ENCODE assay signal across 8 cellular contexts in the genomic region with DNA sequence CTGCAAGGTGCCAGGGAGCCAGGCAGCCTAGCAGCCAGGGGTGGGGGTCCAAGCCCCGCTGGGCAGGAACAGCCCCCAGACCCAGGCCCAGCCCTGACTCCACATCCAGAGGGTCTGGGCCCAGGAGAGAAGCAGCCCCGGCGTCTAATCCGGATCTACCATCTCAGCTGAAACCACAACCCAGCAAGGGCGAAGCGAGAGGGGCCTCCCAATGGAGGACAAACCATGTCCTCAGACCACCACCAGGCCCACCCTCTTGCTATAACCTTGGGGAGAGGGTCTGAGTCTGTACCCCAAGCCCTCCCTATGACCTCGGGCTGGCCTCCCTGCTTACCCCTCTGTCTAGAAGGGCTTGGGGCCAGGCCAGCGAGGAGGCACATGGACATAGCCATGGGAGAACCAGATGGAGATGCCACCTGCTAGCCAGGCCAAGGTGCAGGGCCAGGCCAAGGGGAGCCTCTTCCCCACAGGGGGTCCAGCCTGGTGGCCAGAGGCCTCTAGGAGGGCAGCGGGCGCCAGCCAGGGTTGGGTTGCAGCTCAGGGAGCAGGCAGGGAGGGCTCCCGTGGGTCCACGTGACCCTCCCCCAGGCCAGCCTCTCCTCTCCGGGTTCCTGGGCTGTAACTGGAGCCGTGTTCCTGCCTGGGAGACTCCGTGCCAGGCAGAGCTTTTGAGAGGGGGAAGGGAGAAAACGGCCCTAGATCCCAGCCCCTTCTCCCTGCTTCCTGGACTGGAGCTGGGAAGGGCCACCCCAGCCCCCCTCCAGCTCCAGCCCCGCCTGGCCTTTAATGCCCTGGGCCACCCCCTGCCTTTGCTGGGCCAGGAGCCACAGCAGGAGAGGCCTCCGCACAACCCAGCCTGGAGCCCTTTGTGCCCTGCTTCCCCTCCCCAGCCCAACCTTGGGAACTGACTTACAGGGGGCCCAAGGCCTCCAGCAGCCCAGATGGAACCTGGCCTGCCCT. TPM values are rescaled to one million over a fixed set of nuclear protein-coding genes. Genes with fewer than 3 reads are reported as not detected.
DNase-seq lines count a peak whose midpoint lies in the region; ATAC-seq and TF ChIP-seq lines count a peak whose summit lies in the region.

No MANE protein-coding gene starts in this region.

- intact Hi-C loops in adrenal gland (cut with DNase I): loop anchor here in 1 of 2 donors (5.0 kb wide), 2 partner anchors 183 to 463 kb away; no protein-coding TSS in a partner anchor

- H3K4me3 Mint-ChIP-seq in activated CD4-positive, alpha-beta T cell treated with anti-CD3 and anti-CD28 coated beads, Interleukin-2, amount 10 ng/mL, durations not matched to agents 7 days and 5 days: no peak overlapping the region
- no peak overlapping the region for H3K4me3 Mint-ChIP-seq in T-helper 2 cell treated with Interferon-gamma antibody and Interleukin-4, amounts not matched to agents 5 μg/mL and 100 μg/mL, for 36 hours

- no peak for TF ChIP-seq POLR2A in adrenal gland (IDR thresholded peaks at IDR 0.05)
- TF ChIP-seq POLR2A in suprapubic skin (IDR thresholded peaks at IDR 0.05): no peak

- peaks cover 25% of the 10 kb centered on the region for H3K27me3 Mint-ChIP-seq in activated CD4-positive, alpha-beta T cell treated with anti-CD3 and anti-CD28 coated beads, Interleukin-2, amount 10 ng/mL, durations not matched to agents 7 days and 5 days
- peaks cover 24% of the 10 kb centered on the region for H3K27me3 Mint-ChIP-seq in T-helper 2 cell treated with Interferon-gamma antibody and Interleukin-4, amounts not matched to agents 5 μg/mL and 100 μg/mL, for 36 hours (ENCODE audit: low read depth)

- H3K9me3 ChIP-seq in adrenal gland (replicated peaks in 1 of 3) (no peaks in the 10 kb centered on the region), suprapubic skin (no peaks in the 10 kb centered on the region)

- H3K36me3 ChIP-seq in adrenal gland (replicated peaks in 1 of 2) (no peaks in the 10 kb centered on the region), suprapubic skin (no peaks in the 10 kb centered on the region)

- no peaks in the 10 kb centered on the region for H3K9me3 Mint-ChIP-seq in activated CD4-positive, alpha-beta T cell treated with anti-CD3 and anti-CD28 coated beads, Interleukin-2, amount 10 ng/mL, durations not matched to agents 7 days and 5 days
- no peaks in the 10 kb centered on the region for H3K9me3 Mint-ChIP-seq in T-helper 2 cell treated with Interferon-gamma antibody and Interleukin-4, amounts not matched to agents 5 μg/mL and 100 μg/mL, for 36 hours

- CTCF ChIA-PET in activated CD4-positive, alpha-beta T cell treated with anti-CD3 and anti-CD28 coated beads, Interleukin-2, amount 10 ng/mL, durations not matched to agents 7 days and 5 days (lab: Charles Lee): interaction anchor here (1.0 kb wide), 1 partner anchor 166 kb away, joined by 3 read pairs; no protein-coding TSS in a partner anchor

- WGBS in adrenal gland, 4 donors: 61 to 88% (median 80%) methylated on average over 11 to 18 of the region's 18 CpGs
- 81% methylated on average over 9 of the region's 18 CpGs for WGBS in suprapubic skin

- no peak for TF ChIP-seq EP300 in suprapubic skin (IDR thresholded peaks at IDR 0.05)

- DNase-seq in activated CD4-positive, alpha-beta T cell treated with anti-CD3 and anti-CD28 coated beads, Interleukin-2, amount 10 ng/mL, durations not matched to agents 7 days and 5 days: no peak
- DNase-seq in activated CD4-positive, alpha-beta T cell treated with anti-CD3 and anti-CD28 coated beads, Interleukin-2, amount 50 U/mL, for 48 hours: no peak
- DNase-seq in adrenal gland (peak in 4 of 7 donors; percentile 12 to 41 (median 18)), left lobe of liver (ENCODE audit: low spot score) (peak; percentile 41), suprapubic skin (ENCODE audit: low spot score in 2 of 2) (peak; percentile 63 to 75)
- DNase-seq in T-helper 2 cell treated with Interferon-gamma antibody and Interleukin-4, amounts not matched to agents 5 μg/mL and 100 μg/mL, for 36 hours (ENCODE audit: low spot score): no peak

- H3K4me1 ChIP-seq in adrenal gland (replicated peaks in 1 of 2): peaks cover 24 to 28% of the 10 kb centered on the region in 2 donors
- H3K4me1 ChIP-seq in suprapubic skin: peaks cover 33% of the 10 kb centered on the region

- peak overlapping the region; percentile 3 to 77 (median 69) for H3K27ac ChIP-seq in adrenal gland
- H3K27ac ChIP-seq in suprapubic skin: no peak overlapping the region

- H3K4me1 Mint-ChIP-seq in activated CD4-positive, alpha-beta T cell treated with anti-CD3 and anti-CD28 coated beads, Interleukin-2, amount 10 ng/mL, durations not matched to agents 7 days and 5 days: peaks cover 13% of the 10 kb centered on the region
- peaks cover 5% of the 10 kb centered on the region for H3K4me1 Mint-ChIP-seq in T-helper 2 cell treated with Interferon-gamma antibody and Interleukin-4, amounts not matched to agents 5 μg/mL and 100 μg/mL, for 36 hours (ENCODE audit: low read depth)

- H3K36me3 Mint-ChIP-seq in activated CD4-positive, alpha-beta T cell treated with anti-CD3 and anti-CD28 coated beads, Interleukin-2, amount 10 ng/mL, durations not matched to agents 7 days and 5 days (ENCODE audit: low read depth): no peaks in the 10 kb centered on the region
- no peaks in the 10 kb centered on the region for H3K36me3 Mint-ChIP-seq in T-helper 2 cell treated with Interferon-gamma antibody and Interleukin-4, amounts not matched to agents 5 μg/mL and 100 μg/mL, for 36 hours (ENCODE audit: low read depth)

- TF ChIP-seq CTCF in adrenal gland (IDR thresholded peaks at IDR 0.05) (no peak), suprapubic skin (IDR thresholded peaks at IDR 0.05) (no peak)

- ATAC-seq in left lobe of liver (no peak), GM18858 (IDR thresholded peaks at IDR 0.05; ENCODE audit: unreplicated experiment) (no peak), HG03196 (IDR thresholded peaks at IDR 0.05; ENCODE audit: unreplicated experiment) (no peak)

- peak overlapping the region; percentile 69 for H3K27ac Mint-ChIP-seq in activated CD4-positive, alpha-beta T cell treated with anti-CD3 and anti-CD28 coated beads, Interleukin-2, amount 10 ng/mL, durations not matched to agents 7 days and 5 days
- no peak overlapping the region for H3K27ac Mint-ChIP-seq in T-helper 2 cell treated with Interferon-gamma antibody and Interleukin-4, amounts not matched to agents 5 μg/mL and 100 μg/mL, for 36 hours

- POLR2A ChIA-PET in activated CD4-positive, alpha-beta T cell treated with anti-CD3 and anti-CD28 coated beads, Interleukin-2, amount 10 ng/mL, durations not matched to agents 7 days and 5 days (lab: Charles Lee): no interaction called here

- no peak overlapping the region for H3K4me3 ChIP-seq in adrenal gland
- peak overlapping the region; percentile 61 for H3K4me3 ChIP-seq in suprapubic skin

- H3K27me3 ChIP-seq in adrenal gland (no peaks in the 10 kb centered on the region), suprapubic skin (peaks cover 9% of the 10 kb centered on the region)

RNA-seq across cellular contexts. Expression of gene WNT9A, which starts 2.5 kb away (rescaled TPM):
- under 1 TPM; 0.32 to 0.40 TPM for total RNA-seq in activated CD4-positive, alpha-beta T cell treated with anti-CD3 and anti-CD28 coated beads, Interleukin-2, amount 10 ng/mL, durations not matched to agents 7 days and 5 days
- total RNA-seq in adrenal gland: 1 to 10 TPM in 5 of 8 donors, under 1 TPM in 3; 0.42 to 2.9 (median 1.6) TPM
- polyA plus RNA-seq in adrenal gland: 1 to 10 TPM in 1 of 3 donors, under 1 TPM in 2; 0.18 to 1.1 (median 0.64) TPM
- total RNA-seq in left lobe of liver: 0.05 TPM
- 1 to 10 TPM in 2 of 4 donors, under 1 TPM in 2; 0.85 to 2.6 (median 1.1) TPM for total RNA-seq in suprapubic skin

Comparison
In these comparisons a context has a peak if more than half of its experiments do, and no peak if none do; other contexts are left out.
1. DNase-seq: peak in adrenal gland (4 of 7), left lobe of liver (single experiment) and suprapubic skin (2 of 2); none in activated CD4-positive, alpha-beta T cell treated with anti-CD3 and anti-CD28 coated beads, Interleukin-2, amount 10 ng/mL, durations not matched to agents 7 days and 5 days (single experiment), activated CD4-positive, alpha-beta T cell treated with anti-CD3 and anti-CD28 coated beads, Interleukin-2, amount 50 U/mL, for 48 hours (0 of 2) and T-helper 2 cell treated with Interferon-gamma antibody and Interleukin-4, amounts not matched to agents 5 μg/mL and 100 μg/mL, for 36 hours (single experiment).